ENCODE assay signal across 25 cellular contexts in genomic region chr12:62403031-62403430, GRCh38.
DNase-seq lines count a peak whose midpoint lies in the region; ATAC-seq and TF ChIP-seq lines count a peak whose summit lies in the region.
"Had no signal": no experiment of that assay in that cellular context is flagged by ENCODE, and none has a peak within 500 bp of the region (broad histone marks: within the 10 kb centered on the region; RNA-seq: fewer than 3 reads in every experiment).

No MANE protein-coding gene starts in this region.

- no peaks in the 10 kb centered on the region for H3K9me3 Mint-ChIP-seq in CD4-positive, CD25-positive, alpha-beta regulatory T cell
- no peaks in the 10 kb centered on the region for H3K9me3 Mint-ChIP-seq in activated naive CD8-positive, alpha-beta T cell treated with anti-CD3 and anti-CD28 coated beads for 36 hours
- H3K9me3 Mint-ChIP-seq in naive B cell, result no peaks in the 10 kb centered on the region
- H3K9me3 Mint-ChIP-seq: activated CD4-positive, alpha-beta T cell treated with anti-CD3 and anti-CD28 coated beads, Interleukin-2, amount 10 ng/mL, durations not matched to agents 7 days and 5 days; dendritic cell treated with granulocyte-macrophage colony-stimulating factor and Interleukin-4, amounts not matched to agents 40 ng/mL and 50 ng/mL, for 4 days; endodermal cell; memory B cell; stimulated activated naive B cell treated with anti-CD40 and anti-IgM and Interleukin-4, amounts not matched to agents 10 μg/mL and 1 μg/mL and 100 μg/mL, for 72 hours had no signal

- H3K4me1 ChIP-seq in CD4-positive, CD25-positive, alpha-beta regulatory T cell (ENCODE audit: control insufficient read depth, insufficient read depth, low read length, poor library complexity, severe bottlenecking), result no peaks in the 10 kb centered on the region
- H3K4me1 ChIP-seq in psoas muscle (no peaks in the 10 kb centered on the region), heart left ventricle (no peaks in the 10 kb centered on the region)
- H3K4me1 ChIP-seq: esophagus muscularis mucosa, testis had no signal

- peaks cover 16 to 37% (median 31%) of the 10 kb centered on the region in 4 donors for H3K4me1 Mint-ChIP-seq in CD4-positive, CD25-positive, alpha-beta regulatory T cell
- H3K4me1 Mint-ChIP-seq in activated naive CD8-positive, alpha-beta T cell treated with anti-CD3 and anti-CD28 coated beads for 36 hours, result peaks cover 24% of the 10 kb centered on the region
- peaks cover 12 to 15% (median 14%) of the 10 kb centered on the region in 3 donors for H3K4me1 Mint-ChIP-seq in naive B cell
- H3K4me1 Mint-ChIP-seq: endodermal cell had no signal

- H3K27me3 ChIP-seq in CD4-positive, CD25-positive, alpha-beta regulatory T cell (ENCODE audit: control insufficient read depth, insufficient read depth, low read length), result no peaks in the 10 kb centered on the region
- no peaks in the 10 kb centered on the region for H3K27me3 ChIP-seq in psoas muscle (ENCODE audit: insufficient read depth in 3 of 3, low read length in 2 of 3)
- H3K27me3 ChIP-seq in heart left ventricle, result no peaks in the 10 kb centered on the region
- H3K27me3 ChIP-seq: esophagus muscularis mucosa, testis had no signal

- no peaks in the 10 kb centered on the region for H3K27me3 Mint-ChIP-seq in CD4-positive, CD25-positive, alpha-beta regulatory T cell
- H3K27me3 Mint-ChIP-seq in activated naive CD8-positive, alpha-beta T cell treated with anti-CD3 and anti-CD28 coated beads for 36 hours, result no peaks in the 10 kb centered on the region
- H3K27me3 Mint-ChIP-seq in naive B cell, result no peaks in the 10 kb centered on the region
- H3K27me3 Mint-ChIP-seq: activated CD4-positive, alpha-beta T cell treated with anti-CD3 and anti-CD28 coated beads, Interleukin-2, amount 10 ng/mL, durations not matched to agents 7 days and 5 days; dendritic cell treated with granulocyte-macrophage colony-stimulating factor and Interleukin-4, amounts not matched to agents 40 ng/mL and 50 ng/mL, for 4 days; memory B cell; progenitor cell of endocrine pancreas; stimulated activated naive B cell treated with anti-CD40 and anti-IgM and Interleukin-4, amounts not matched to agents 10 μg/mL and 1 μg/mL and 100 μg/mL, for 72 hours had no signal

- no peak overlapping the region for H3K27ac ChIP-seq in CD4-positive, CD25-positive, alpha-beta regulatory T cell (ENCODE audit: insufficient read depth, low read length, poor library complexity, severe bottlenecking)
- H3K27ac ChIP-seq in psoas muscle, result no peak overlapping the region
- no peak overlapping the region for H3K27ac ChIP-seq in heart left ventricle
- H3K27ac ChIP-seq: 22Rv1, esophagus muscularis mucosa, HL-60, testis had no signal

- peak overlapping the region in 2 of 3 donors; percentile 11 to 52 for H3K27ac Mint-ChIP-seq in CD4-positive, CD25-positive, alpha-beta regulatory T cell
- H3K27ac Mint-ChIP-seq in activated naive CD8-positive, alpha-beta T cell treated with anti-CD3 and anti-CD28 coated beads for 36 hours, result peak overlapping the region; percentile 74
- peak overlapping the region in 5 of 6 donors; percentile 2 to 64 (median 14) for H3K27ac Mint-ChIP-seq in naive B cell
- H3K27ac Mint-ChIP-seq: activated CD4-positive, alpha-beta T cell treated with anti-CD3 and anti-CD28 coated beads, Interleukin-2, amount 10 ng/mL, durations not matched to agents 7 days and 5 days; dendritic cell treated with granulocyte-macrophage colony-stimulating factor and Interleukin-4, amounts not matched to agents 40 ng/mL and 50 ng/mL, for 4 days; endodermal cell; memory B cell; progenitor cell of endocrine pancreas had no signal

- TF ChIP-seq CTCF in psoas muscle (IDR thresholded peaks at IDR 0.05) (no peak), heart left ventricle (IDR thresholded peaks at IDR 0.05) (no peak)

- intact Hi-C loops in psoas muscle (cut with DNase I), result no loop called here
- intact Hi-C loops in heart left ventricle (cut with DNase I), result no loop called here

- H3K4me3 Mint-ChIP-seq in CD4-positive, CD25-positive, alpha-beta regulatory T cell, result no peak overlapping the region
- H3K4me3 Mint-ChIP-seq in activated naive CD8-positive, alpha-beta T cell treated with anti-CD3 and anti-CD28 coated beads for 36 hours, result no peak overlapping the region
- H3K4me3 Mint-ChIP-seq in naive B cell, result no peak overlapping the region
- H3K4me3 Mint-ChIP-seq: activated CD4-positive, alpha-beta T cell treated with anti-CD3 and anti-CD28 coated beads, Interleukin-2, amount 10 ng/mL, durations not matched to agents 7 days and 5 days; dendritic cell treated with granulocyte-macrophage colony-stimulating factor and Interleukin-4, amounts not matched to agents 40 ng/mL and 50 ng/mL, for 4 days; endodermal cell; memory B cell; stimulated activated naive B cell treated with anti-CD40 and anti-IgM and Interleukin-4, amounts not matched to agents 10 μg/mL and 1 μg/mL and 100 μg/mL, for 72 hours had no signal

- peaks cover 41% of the 10 kb centered on the region for H3K36me3 Mint-ChIP-seq in CD4-positive, CD25-positive, alpha-beta regulatory T cell
- H3K36me3 Mint-ChIP-seq in activated naive CD8-positive, alpha-beta T cell treated with anti-CD3 and anti-CD28 coated beads for 36 hours, result peaks cover 39% of the 10 kb centered on the region
- H3K36me3 Mint-ChIP-seq in naive B cell, result peaks cover 30 to 32% of the 10 kb centered on the region in 2 donors

- ATAC-seq in activated CD4-positive, CD25-positive, alpha-beta regulatory T cell treated with anti-CD3 and anti-CD28 coated beads, Interleukin-2, amount 50 U/mL, for 24 hours, result peak; percentile 57 to 58
- ATAC-seq in CD4-positive, CD25-positive, alpha-beta regulatory T cell (ENCODE audit: low read depth in 2 of 2), result no peak
- no peak for ATAC-seq in naive B cell (ENCODE audit: low read depth in 2 of 2)
- no peak for ATAC-seq in psoas muscle
- ATAC-seq in heart left ventricle, result no peak
- no peak for ATAC-seq in HG02852 (IDR thresholded peaks at IDR 0.05; ENCODE audit: unreplicated experiment)
- ATAC-seq: left colon, sciatic nerve had no signal

- no peaks in the 10 kb centered on the region for H3K9me3 ChIP-seq in CD4-positive, CD25-positive, alpha-beta regulatory T cell (ENCODE audit: control insufficient read depth in 2 of 2, low read length in 2 of 2)
- H3K9me3 ChIP-seq in psoas muscle (no peaks in the 10 kb centered on the region), heart left ventricle (no peaks in the 10 kb centered on the region)
- H3K9me3 ChIP-seq: esophagus muscularis mucosa, testis had no signal

- no peak for TF ChIP-seq POLR2A in heart left ventricle (IDR thresholded peaks at IDR 0.05)

- H3K4me3 ChIP-seq in CD4-positive, CD25-positive, alpha-beta regulatory T cell (ENCODE audit: low read depth, low read length), result no peak overlapping the region
- H3K4me3 ChIP-seq in psoas muscle (no peak overlapping the region), heart left ventricle (no peak overlapping the region)
- H3K4me3 ChIP-seq: esophagus muscularis mucosa, testis had no signal

- no peak for DNase-seq in activated CD4-positive, CD25-positive, alpha-beta regulatory T cell treated with anti-CD3 and anti-CD28 coated beads, Interleukin-2, amount 50 U/mL, for 72 hours
- no peak for DNase-seq in CD4-positive, CD25-positive, alpha-beta regulatory T cell
- DNase-seq in activated naive CD8-positive, alpha-beta T cell treated with anti-CD3 and anti-CD28 coated beads for 36 hours, result peak; percentile 6
- DNase-seq in naive B cell (no peak), psoas muscle (no peak), heart left ventricle (no peak)
- DNase-seq: activated CD4-positive, alpha-beta T cell treated with anti-CD3 and anti-CD28 coated beads, Interleukin-2, amount 10 ng/mL, durations not matched to agents 7 days and 5 days; activated gamma-delta T cell treated with Interleukin-2 at 50 U/mL for 16 hours; aorta; endodermal cell; foreskin melanocyte; left colon; Right ventricle myocardium superior; stimulated activated CD4-positive, alpha-beta T cell treated with anti-CD3 and anti-CD28 coated beads, Interleukin-4, amount 100 ng/mL, for 4 hours; stimulated activated naive B cell treated with anti-CD40 and anti-IgM and Interleukin-4, amounts not matched to agents 10 μg/mL and 1 μg/mL and 100 μg/mL, for 72 hours; testis had no signal

- peaks cover 85% of the 10 kb centered on the region for H3K36me3 ChIP-seq in CD4-positive, CD25-positive, alpha-beta regulatory T cell (ENCODE audit: control insufficient read depth, insufficient read depth, low read length)
- H3K36me3 ChIP-seq in psoas muscle (ENCODE audit: insufficient read depth in 1 of 2, low read depth in 1 of 2) (peaks cover 2 to 97% of the 10 kb centered on the region in 2 donors), heart left ventricle (peaks cover 0 to 99% (median 88%) of the 10 kb centered on the region in 9 donors)

Comparison
In these comparisons a context has a peak if more than half of its experiments do, and no peak if none do; other contexts are left out.
1. ATAC-seq: peak in activated CD4-positive, CD25-positive, alpha-beta regulatory T cell treated with anti-CD3 and anti-CD28 coated beads, Interleukin-2, amount 50 U/mL, for 24 hours (2 of 2); none in CD4-positive, CD25-positive, alpha-beta regulatory T cell (0 of 2), naive B cell (0 of 2), psoas muscle (0 of 4), heart left ventricle (0 of 4) and HG02852 (single experiment).
2. H3K27ac Mint-ChIP-seq: peak in every context shown above with its lines; median percentile 74 in activated naive CD8-positive, alpha-beta T cell treated with anti-CD3 and anti-CD28 coated beads for 36 hours; 32 in CD4-positive, CD25-positive, alpha-beta regulatory T cell; 14 in naive B cell.